ENCODE assay signal across 8 cellular contexts in genomic region chr12:12975322-12976077, GRCh38. TPM values are rescaled to one million over a fixed set of nuclear protein-coding genes. Genes with fewer than 3 reads are reported as not detected.
A peak's percentile ranks its signal among the peaks of the same experiment; 100 is the strongest.
DNase-seq lines count a peak whose midpoint lies in the region; ATAC-seq and TF ChIP-seq lines count a peak whose summit lies in the region.

No MANE protein-coding gene starts in this region.

- peaks cover 26% of the 10 kb centered on the region for H3F3A ChIP-seq in smooth muscle cell (ENCODE audit: low read depth)

- no peak overlapping the region for H3K4me2 ChIP-seq in smooth muscle cell

- no peaks in the 10 kb centered on the region for H4K20me1 ChIP-seq in smooth muscle cell (ENCODE audit: low read depth)

- ATAC-seq in foreskin keratinocyte, result no peak
- no peak for ATAC-seq in activated T-cell treated with anti-CD3 and anti-CD28 coated beads, Interleukin-2, amount 50 U/mL, for 4 hours

- H3K4me1 ChIP-seq in foreskin keratinocyte (peaks cover 4% of the 10 kb centered on the region), smooth muscle cell (ENCODE audit: low read depth) (no peaks in the 10 kb centered on the region), testis (no peaks in the 10 kb centered on the region)

- intact Hi-C loops in testis (cut with DNase I; ENCODE audit: low total_unique reads), result no loop called here

- peak overlapping the region; percentile 59 for H3K9ac ChIP-seq in smooth muscle cell (ENCODE audit: low read depth)

- H3K9me3 Mint-ChIP-seq in activated T-cell treated with anti-CD3 and anti-CD28 coated beads, Interleukin-2, amount 50 U/mL, for 4 hours, result peaks cover 22% of the 10 kb centered on the region

- H3K4me1 Mint-ChIP-seq in activated T-cell treated with anti-CD3 and anti-CD28 coated beads, Interleukin-2, amount 50 U/mL, for 4 hours (ENCODE audit: low read depth), result no peaks in the 10 kb centered on the region

- no peak overlapping the region for H3K4me3 Mint-ChIP-seq in activated T-cell treated with anti-CD3 and anti-CD28 coated beads, Interleukin-2, amount 50 U/mL, for 4 hours

- H3K36me3 ChIP-seq in smooth muscle cell (ENCODE audit: low read depth) (peaks cover 20% of the 10 kb centered on the region), testis (ENCODE audit: low read depth, missing control alignments) (no peaks in the 10 kb centered on the region)

- H3K27me3 Mint-ChIP-seq in activated T-cell treated with anti-CD3 and anti-CD28 coated beads, Interleukin-2, amount 50 U/mL, for 4 hours (ENCODE audit: low read depth), result no peaks in the 10 kb centered on the region

- POLR2A ChIA-PET in RWPE1 (lab: Yijun Ruan, JAX; ENCODE audit: low non-redundant PET), result no interaction called here

- H3K36me3 Mint-ChIP-seq in activated T-cell treated with anti-CD3 and anti-CD28 coated beads, Interleukin-2, amount 50 U/mL, for 4 hours (ENCODE audit: insufficient read depth), result peaks cover 47% of the 10 kb centered on the region

- H3K27ac ChIP-seq in 22Rv1 (no peak overlapping the region), RWPE1 (peak overlapping the region; percentile 79), foreskin keratinocyte (no peak overlapping the region), smooth muscle cell (ENCODE audit: low read depth) (peak overlapping the region; percentile 94), testis (no peak overlapping the region)

- H3K27me3 ChIP-seq in foreskin keratinocyte (no peaks in the 10 kb centered on the region), smooth muscle cell (ENCODE audit: low read depth) (no peaks in the 10 kb centered on the region), testis (no peaks in the 10 kb centered on the region)

- whole genome bisulfite sequencing in smooth muscle cell (ENCODE audit: low lambda C conversion rate), result 83% methylated on average over 14 of the region's 14 CpGs
- WGBS in testis, 2 donors, result 81 to 82% methylated on average over 14 of the region's 14 CpGs

- H2AFZ ChIP-seq in smooth muscle cell (ENCODE audit: low read depth), result no peak overlapping the region

- H3K4me3 ChIP-seq in smooth muscle cell, result no peak overlapping the region
- H3K4me3 ChIP-seq in testis, result no peak overlapping the region

- peak; percentile 47 for TF ChIP-seq CTCF in 22Rv1 (IDR thresholded peaks at IDR 0.05)
- TF ChIP-seq CTCF in GM13976 (IDR thresholded peaks at IDR 0.05; ENCODE audit: borderline replicate concordance, control extremely low read depth, extremely low read depth, insufficient read depth, missing control alignments), result peak; percentile 40
- no peak for TF ChIP-seq CTCF in RWPE1 (conservative IDR thresholded peaks at IDR 0.05; ENCODE audit: low read depth)
- TF ChIP-seq CTCF in foreskin keratinocyte (conservative IDR thresholded peaks at IDR 0.05), result peak; percentile 55
- peak; percentile 22 for TF ChIP-seq CTCF in smooth muscle cell (IDR thresholded peaks at IDR 0.05; ENCODE audit: borderline replicate concordance, insufficient read depth, poor library complexity, severe bottlenecking)
- TF ChIP-seq CTCF in testis (IDR thresholded peaks at IDR 0.05), result no peak

- no peaks in the 10 kb centered on the region for H3K79me2 ChIP-seq in smooth muscle cell (ENCODE audit: low read depth)

- TF ChIP-seq POLR2A in testis (IDR thresholded peaks at IDR 0.05), result no peak

- in situ Hi-C loops in GM13976 (cut with MboI; ENCODE audit: low sequenced_read_pairs, unreplicated experiment), result no loop called here

- H3K9me3 ChIP-seq in smooth muscle cell (replicated peaks; ENCODE audit: low read depth) (no peaks in the 10 kb centered on the region), testis (no peaks in the 10 kb centered on the region)

- CTCF ChIA-PET in RWPE1 (lab: Yijun Ruan, JAX), result interaction anchor here (0.5 to 0.6 kb wide), 2 partner anchors 102 to 1811 kb away, joined by 3 to 4 read pairs; no protein-coding TSS in a partner anchor

- DNase-seq in GM13976 (ENCODE audit: low spot score) (peak; percentile 30), RWPE1 (ENCODE audit: low spot score) (no peak), foreskin keratinocyte (peak in 1 of 2 donors; percentile 21), smooth muscle cell (lab: John Stamatoyannopoulos, UW; ENCODE audit: unreplicated experiment) (no peak), GF-D8 (lab: John Stamatoyannopoulos, UW) (no peak), testis (no peak)
- no peak for DNase-seq in activated T-cell treated with anti-CD3 and anti-CD28 coated beads, Interleukin-2, amount 50 U/mL, for 4 hours

RNA-seq across cellular contexts. Expression of gene GPRC5D, which starts 23.5 kb away (rescaled TPM):
- total RNA-seq in foreskin keratinocyte (not detected in 2 replicates), smooth muscle cell (not detected in 2 replicates), testis (1 to 10 TPM in 1 of 2 donors, under 1 TPM in 1; 0.68 to 4.0 TPM)
- polyA plus RNA-seq in foreskin keratinocyte (not detected in 2 replicates), smooth muscle cell (0.82 TPM in 1 of 2 replicates, not detected in the other), testis (ENCODE audit: insufficient read depth, low read depth, low replicate concordance) (5.5 TPM)
- not detected for total RNA-seq in activated T-cell treated with anti-CD3 and anti-CD28 coated beads, Interleukin-2, amount 50 U/mL, for 4 hours

RNA-seq across cellular contexts. Expression of gene HEBP1, which starts 24.6 kb away (rescaled TPM):
- total RNA-seq in foreskin keratinocyte, result 19.6 and 20.5 TPM in 2 replicates
- 40.3 and 44.0 TPM in 2 replicates for polyA plus RNA-seq in foreskin keratinocyte
- total RNA-seq in smooth muscle cell, result 16.1 and 19.0 TPM in 2 replicates
- 55.8 and 57.9 TPM in 2 replicates for polyA plus RNA-seq in smooth muscle cell
- 10 to 100 TPM in 2 of 3 donors, 1 to 10 TPM in 1; 9.0 to 10.6 (median 10.3) TPM for total RNA-seq in activated T-cell treated with anti-CD3 and anti-CD28 coated beads, Interleukin-2, amount 50 U/mL, for 4 hours
- total RNA-seq in testis, result 10 to 100 TPM; 48.7 to 55.6 TPM
- polyA plus RNA-seq in testis (ENCODE audit: insufficient read depth, low read depth, low replicate concordance), result 57.3 TPM

Comparison
In these comparisons a context has a peak if more than half of its experiments do, and no peak if none do; other contexts are left out.
1. H3K27ac ChIP-seq: peak in RWPE1 (single experiment) and smooth muscle cell (single experiment); none in 22Rv1 (single experiment), foreskin keratinocyte (single experiment) and testis (0 of 2).
2. CTCF ChIP-seq: peak in 22Rv1 (single experiment), GM13976 (single experiment), foreskin keratinocyte (single experiment) and smooth muscle cell (single experiment); none in RWPE1 (single experiment) and testis (0 of 3).